In the genomic region with DNA sequence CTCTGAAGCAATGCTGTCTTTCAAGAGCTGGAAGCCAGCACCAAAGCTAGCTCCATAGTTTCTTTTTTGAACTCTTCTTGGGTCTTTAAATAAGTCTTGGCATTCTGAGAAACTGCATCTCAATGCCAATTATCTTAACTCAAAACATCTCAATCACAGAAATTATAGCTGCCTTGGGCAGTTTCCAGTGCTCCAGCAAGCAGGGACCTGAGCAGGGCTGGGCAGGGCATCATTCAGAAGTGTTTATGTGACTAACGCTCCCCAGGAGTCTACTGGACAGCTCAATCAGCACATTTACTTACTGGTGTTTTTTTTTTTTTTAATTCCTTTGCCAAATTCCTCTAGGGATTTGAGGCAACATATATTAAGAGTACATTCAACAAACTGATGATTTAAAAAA, we compare ENCODE assay signal across 21 cellular contexts. TPM values are rescaled to one million over a fixed set of nuclear protein-coding genes. Genes with fewer than 3 reads are reported as not detected.
DNase-seq lines count a peak whose midpoint lies in the region; ATAC-seq and TF ChIP-seq lines count a peak whose summit lies in the region.
"Had no signal": no experiment of that assay in that cellular context is flagged by ENCODE, and none has a peak within 500 bp of the region (broad histone marks: within the 10 kb centered on the region; RNA-seq: fewer than 3 reads in every experiment).

No MANE protein-coding gene starts in this region.

- H2AK5ac ChIP-seq in H9 (ENCODE audit: insufficient read length, low read length) = no peak overlapping the region

- H2BK12ac ChIP-seq in H9 (ENCODE audit: insufficient read length, low read depth, low read length) = no peak overlapping the region

- TF ChIP-seq CTCF in osteocyte (IDR thresholded peaks at IDR 0.05) (no peak), H9 (conservative IDR thresholded peaks at IDR 0.05) (no peak)

- no peaks in the 10 kb centered on the region for H3K27me3 ChIP-seq in H9 (ENCODE audit: insufficient read depth, low read length)
- H3K27me3 ChIP-seq: neutrophil had no signal

- WGBS in H9 (ENCODE audit: extremely low coverage, insufficient read length, low lambda C conversion rate) = no CpG with 5 or more reads among the region's 1 CpG

- H3K4me3 Mint-ChIP-seq in osteocyte (ENCODE audit: unreplicated experiment) (no peak overlapping the region), H9 (no peak overlapping the region)
- H3K4me3 Mint-ChIP-seq: activated CD4-positive, alpha-beta T cell treated with anti-CD3 and anti-CD28 coated beads, Interleukin-2, amount 10 ng/mL, durations not matched to agents 7 days and 5 days; activated naive CD8-positive, alpha-beta T cell treated with anti-CD3 and anti-CD28 coated beads, Interleukin-2, amount 10 ng/mL, durations not matched to agents 7 days and 5 days; mesothelial cell of epicardium had no signal

- H3K27ac Mint-ChIP-seq in osteocyte (ENCODE audit: unreplicated experiment) (peak overlapping the region; percentile 86), H9 (no peak overlapping the region)
- H3K27ac Mint-ChIP-seq: activated CD4-positive, alpha-beta T cell treated with anti-CD3 and anti-CD28 coated beads, Interleukin-2, amount 10 ng/mL, durations not matched to agents 7 days and 5 days; activated naive CD8-positive, alpha-beta T cell treated with anti-CD3 and anti-CD28 coated beads, Interleukin-2, amount 10 ng/mL, durations not matched to agents 7 days and 5 days; mesothelial cell of epicardium had no signal

- H3K36me3 Mint-ChIP-seq in osteocyte (ENCODE audit: unreplicated experiment) (no peaks in the 10 kb centered on the region), H9 (ENCODE audit: insufficient read depth in 1 of 3, low read depth in 3 of 3) (no peaks in the 10 kb centered on the region)
- H3K36me3 Mint-ChIP-seq: activated naive CD8-positive, alpha-beta T cell treated with anti-CD3 and anti-CD28 coated beads, Interleukin-2, amount 10 ng/mL, durations not matched to agents 7 days and 5 days; mesothelial cell of epicardium had no signal

- ATAC-seq in esophagus mucosa = peak; percentile 84
- ATAC-seq: gastroesophageal sphincter, Right ventricle myocardium inferior had no signal

- H3K4ac ChIP-seq in H9 (ENCODE audit: low read depth, low read length) = no peak overlapping the region

- no peak overlapping the region for H2BK15ac ChIP-seq in H9 (ENCODE audit: low read depth, low read length)

- no peak overlapping the region for H3K18ac ChIP-seq in H9 (ENCODE audit: insufficient read length, low read depth, low read length)

- no peak overlapping the region for H3K9ac ChIP-seq in H9 (ENCODE audit: extremely low read depth, insufficient read length, low read length)

- no peak overlapping the region for H2BK5ac ChIP-seq in H9 (ENCODE audit: insufficient read length, low read length)

- H3K14ac ChIP-seq in H9 (ENCODE audit: insufficient read depth, low read length) = no peak overlapping the region

- H3K27ac ChIP-seq in H9 (ENCODE audit: insufficient read length, low read depth, low read length) = no peak overlapping the region
- H3K27ac ChIP-seq: gastroesophageal sphincter, neutrophil had no signal

- no peak overlapping the region for H2BK20ac ChIP-seq in H9 (ENCODE audit: low read depth, low read length, poor library complexity, severe bottlenecking)

- H3K4me1 Mint-ChIP-seq in osteocyte (ENCODE audit: unreplicated experiment) (peaks cover 35% of the 10 kb centered on the region), H9 (peaks cover 5 to 8% of the 10 kb centered on the region in 2 experiments; a peak in 2 of 4 replicates)
- H3K4me1 Mint-ChIP-seq: activated CD4-positive, alpha-beta T cell treated with anti-CD3 and anti-CD28 coated beads, Interleukin-2, amount 10 ng/mL, durations not matched to agents 7 days and 5 days; activated naive CD8-positive, alpha-beta T cell treated with anti-CD3 and anti-CD28 coated beads, Interleukin-2, amount 10 ng/mL, durations not matched to agents 7 days and 5 days had no signal

- H2AFZ ChIP-seq in H9 (ENCODE audit: low read length) = no peak overlapping the region

- H3K27me3 Mint-ChIP-seq in osteocyte (ENCODE audit: unreplicated experiment) = peaks cover 5% of the 10 kb centered on the region
- H3K27me3 Mint-ChIP-seq in H9 (ENCODE audit: low read depth) = 0 out of 2 replicates have a peak, but pooled peaks cover 2% of the 10 kb centered on the region

- H3K23ac ChIP-seq in H9 (ENCODE audit: insufficient read length, low read depth, low read length) = no peak overlapping the region

- H3K79me2 ChIP-seq in H9 (ENCODE audit: insufficient read depth, low read length) = no peaks in the 10 kb centered on the region

- H3K56ac ChIP-seq in H9 (ENCODE audit: insufficient read length, low read depth, low read length) = no peak overlapping the region

- H4K5ac ChIP-seq in H9 (ENCODE audit: insufficient read length, low read depth, low read length) = no peak overlapping the region

- no peak overlapping the region for H2BK120ac ChIP-seq in H9 (ENCODE audit: low read depth, low read length, poor library complexity, severe bottlenecking)

- no peak overlapping the region for H3K4me2 ChIP-seq in H9 (ENCODE audit: insufficient read depth, insufficient read length, low read length)

- no peaks in the 10 kb centered on the region for H3K23me2 ChIP-seq in H9 (ENCODE audit: insufficient read length, low read depth, low read length, poor library complexity, severe bottlenecking)

- no peaks in the 10 kb centered on the region for H4K20me1 ChIP-seq in H9 (ENCODE audit: control insufficient read depth, insufficient read depth, insufficient read length)

- peak; percentile 71 for DNase-seq in ELR (ENCODE audit: low read depth)
- peak; percentile 88 for DNase-seq in RPMI7951 (ENCODE audit: low read depth)
- no peak for DNase-seq in osteocyte (ENCODE audit: extremely low spot score, unreplicated experiment)
- DNase-seq in HK-2 (ENCODE audit: unreplicated experiment) = no peak
- DNase-seq in ecto neural progenitor cell (ENCODE audit: low spot score) = no peak
- DNase-seq in medulla oblongata (ENCODE audit: extremely low spot score) = no peak
- no peak for DNase-seq in H9
- DNase-seq: activated CD4-positive, alpha-beta T cell treated with anti-CD3 and anti-CD28 coated beads, Interleukin-2, amount 10 ng/mL, durations not matched to agents 7 days and 5 days; activated naive CD8-positive, alpha-beta T cell treated with anti-CD3 and anti-CD28 coated beads, Interleukin-2, amount 10 ng/mL, durations not matched to agents 7 days and 5 days; activated T-cell treated with anti-CD3 and anti-CD28 coated beads, Interleukin-2, amount 50 U/mL, for 1 hour; NCI-H1694 treated with DMSO at 0.1 percent for 48 hours; NCI-H526 treated with DMSO at 0.1 percent for 48 hours; T1000 had no signal

- H3K79me1 ChIP-seq in H9 (ENCODE audit: insufficient read depth, low read depth, low read length, poor library complexity, severe bottlenecking) = no peaks in the 10 kb centered on the region

- H3K9me3 Mint-ChIP-seq in osteocyte (ENCODE audit: unreplicated experiment) = no peaks in the 10 kb centered on the region
- H3K9me3 Mint-ChIP-seq in H9 = no peaks in the 10 kb centered on the region
- H3K9me3 Mint-ChIP-seq: activated CD4-positive, alpha-beta T cell treated with anti-CD3 and anti-CD28 coated beads, Interleukin-2, amount 10 ng/mL, durations not matched to agents 7 days and 5 days; activated naive CD8-positive, alpha-beta T cell treated with anti-CD3 and anti-CD28 coated beads, Interleukin-2, amount 10 ng/mL, durations not matched to agents 7 days and 5 days; mesothelial cell of epicardium had no signal

- H3K9me3 ChIP-seq in H9 (ENCODE audit: control insufficient read depth, low read depth, low read length) = no peaks in the 10 kb centered on the region
- H3K9me3 ChIP-seq: gastroesophageal sphincter, neutrophil had no signal

- no peaks in the 10 kb centered on the region for H3K4me1 ChIP-seq in H9 (ENCODE audit: insufficient read depth, low read length)

- no peak overlapping the region for H4K91ac ChIP-seq in H9 (ENCODE audit: insufficient read length, low read depth, low read length)

- no peak overlapping the region for H4K8ac ChIP-seq in H9 (replicated peaks; ENCODE audit: insufficient read length, low read depth, low read length)

- no peak overlapping the region for H3T11ph ChIP-seq in H9 (ENCODE audit: low read length)

RNA-seq across cellular contexts. Expression of gene PADI4, which starts 18.2 kb away (rescaled TPM):
- total RNA-seq in RPMI7951 (2014; rRNA removed; shearing (Covaris generic)) = 3.5 and 6.7 TPM in 2 replicates
- total RNA-seq in esophagus mucosa = not detected
- 0.50 TPM in 1 of 2 replicates, not detected in the other for total RNA-seq in osteocyte
- 0.13 and 0.18 TPM in 2 replicates for total RNA-seq in H9 (2021)
- total RNA-seq: dermis microvascular lymphatic vessel endothelial cell, LHCN-M2, mesothelial cell of epicardium had no signal

RNA-seq across cellular contexts. Expression of gene PADI3, which starts 40.9 kb away (rescaled TPM):
- total RNA-seq in RPMI7951 (2014; rRNA removed; shearing (Covaris generic)) = 44.9 and 48.8 TPM in 2 replicates
- total RNA-seq in esophagus mucosa = 3.3 TPM
- 0.39 and 0.73 TPM in 2 replicates for total RNA-seq in osteocyte
- total RNA-seq in H9 (2021) = 2.4 and 2.5 TPM in 2 replicates
- total RNA-seq: activated CD4-positive, alpha-beta T cell treated with anti-CD3 and anti-CD28 coated beads, Interleukin-2, amount 10 ng/mL, durations not matched to agents 7 days and 5 days; activated naive CD8-positive, alpha-beta T cell treated with anti-CD3 and anti-CD28 coated beads, Interleukin-2, amount 10 ng/mL, durations not matched to agents 7 days and 5 days; dermis microvascular lymphatic vessel endothelial cell; mesothelial cell of epicardium; Right ventricle myocardium inferior; subcutaneous adipose tissue had no signal

Comparison
In these comparisons a context has a peak if more than half of its experiments do, and no peak if none do; other contexts are left out.
1. DNase-seq: peak in ELR (single experiment) and RPMI7951 (single experiment); none in osteocyte (single experiment), HK-2 (single experiment), ecto neural progenitor cell (single experiment), medulla oblongata (single experiment) and H9 (single experiment).
2. RNA of gene PADI3, which starts 40.9 kb away (total RNA-seq): 44.9 to 48.8 TPM in RPMI7951; 3.3 TPM in esophagus mucosa (single experiment), 2.4 to 2.5 TPM in H9 and 0.39 to 0.73 TPM in osteocyte; every median in the first group is over 10 times any median in the second.